Comparison of ENCODE assay signal across 8 cellular contexts in the genomic region with DNA sequence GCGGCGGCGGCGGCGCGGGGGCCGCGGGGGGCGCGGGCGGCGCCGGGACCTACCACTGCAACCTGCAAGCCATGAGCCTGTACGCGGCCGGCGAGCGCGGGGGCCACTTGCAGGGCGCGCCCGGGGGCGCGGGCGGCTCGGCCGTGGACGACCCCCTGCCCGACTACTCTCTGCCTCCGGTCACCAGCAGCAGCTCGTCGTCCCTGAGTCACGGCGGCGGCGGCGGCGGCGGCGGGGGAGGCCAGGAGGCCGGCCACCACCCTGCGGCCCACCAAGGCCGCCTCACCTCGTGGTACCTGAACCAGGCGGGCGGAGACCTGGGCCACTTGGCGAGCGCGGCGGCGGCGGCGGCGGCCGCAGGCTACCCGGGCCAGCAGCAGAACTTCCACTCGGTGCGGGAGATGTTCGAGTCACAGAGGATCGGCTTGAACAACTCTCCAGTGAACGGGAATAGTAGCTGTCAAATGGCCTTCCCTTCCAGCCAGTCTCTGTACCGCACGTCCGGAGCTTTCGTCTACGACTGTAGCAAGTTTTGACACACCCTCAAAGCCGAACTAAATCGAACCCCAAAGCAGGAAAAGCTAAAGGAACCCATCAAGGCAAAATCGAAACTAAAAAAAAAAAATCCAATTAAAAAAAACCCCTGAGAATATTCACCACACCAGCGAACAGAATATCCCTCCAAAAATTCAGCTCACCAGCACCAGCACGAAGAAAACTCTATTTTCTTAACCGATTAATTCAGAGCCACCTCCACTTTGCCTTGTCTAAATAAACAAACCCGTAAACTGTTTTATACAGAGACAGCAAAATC.
A peak's percentile ranks its signal among the peaks of the same experiment; 100 is the strongest.
DNase-seq lines count a peak whose midpoint lies in the region; ATAC-seq and TF ChIP-seq lines count a peak whose summit lies in the region.

No MANE protein-coding gene starts in this region.

- no peak for ATAC-seq in memory B cell (ENCODE audit: low read depth)
- ATAC-seq in HG03097 (IDR thresholded peaks at IDR 0.05; ENCODE audit: low FRiP score, unreplicated experiment), result no peak
- no peak for ATAC-seq in HG03521 (IDR thresholded peaks at IDR 0.05; ENCODE audit: unreplicated experiment)
- no peak for ATAC-seq in HG02870 (IDR thresholded peaks at IDR 0.05; ENCODE audit: unreplicated experiment)

- peak overlapping the region; percentile 85 for H3K27ac Mint-ChIP-seq in memory B cell

- TF ChIP-seq CTCF in LNCaP clone FGC (IDR thresholded peaks at IDR 0.05; ENCODE audit: control insufficient read depth, extremely low read depth, insufficient read depth) (no peak), brain microvascular endothelial cell (IDR thresholded peaks at IDR 0.05; ENCODE audit: low read depth, low read length, missing control alignments) (no peak)

- peak overlapping the region; percentile 23; the same call in 1 of the 2 replicates for H3K4me3 ChIP-seq in LNCaP clone FGC (ENCODE audit: low read depth, low read length)
- peak overlapping the region; percentile 65 for H3K4me3 ChIP-seq in brain microvascular endothelial cell (ENCODE audit: low read depth, low read length)

- H3K27me3 Mint-ChIP-seq in memory B cell, result peaks cover 22% of the 10 kb centered on the region

- H3K36me3 Mint-ChIP-seq in memory B cell, result no peaks in the 10 kb centered on the region

- no peaks in the 10 kb centered on the region for H3K36me3 ChIP-seq in brain microvascular endothelial cell (replicated peaks)

- in situ Hi-C loops in brain microvascular endothelial cell (cut with HindIII; ENCODE audit: low pct_ligation_motif_present, low sequenced_read_pairs), result loop anchor here (25.0 kb wide), 2 partner anchors 501 to 751 kb away; no protein-coding TSS in a partner anchor

- H3K27ac ChIP-seq in brain microvascular endothelial cell, result peak overlapping the region; percentile 52

- peaks cover 2% of the 10 kb centered on the region for H3K9me3 Mint-ChIP-seq in memory B cell

- H3K4me1 Mint-ChIP-seq in memory B cell, result peaks cover 21% of the 10 kb centered on the region

- H3K27me3 ChIP-seq in brain microvascular endothelial cell (replicated peaks), result peaks cover 25% of the 10 kb centered on the region

- DNase-seq in DMS53 treated with DMSO at 0.1 percent for 48 hours (lab: John Stamatoyannopoulos, UW; ENCODE audit: unreplicated experiment) (peak; percentile 16), LNCaP clone FGC (ENCODE audit: low read depth) (no peak), brain microvascular endothelial cell (no peak), memory B cell (ENCODE audit: low spot score in 2 of 2) (peak; percentile 14 to 35), COLO829 (ENCODE audit: low spot score) (no peak)

- peak overlapping the region; percentile 79 for H3K4me3 Mint-ChIP-seq in memory B cell

Comparison
In these comparisons a context has a peak if more than half of its experiments do, and no peak if none do; other contexts are left out.
1. DNase-seq: peak in DMS53 treated with DMSO at 0.1 percent for 48 hours (single experiment) and memory B cell (2 of 2); none in LNCaP clone FGC (single experiment), brain microvascular endothelial cell (single experiment) and COLO829 (single experiment).